9 cellular contexts compared by ENCODE assay signal in genomic region chr12:117580718-117581062, GRCh38.
DNase-seq lines count a peak whose midpoint lies in the region; ATAC-seq and TF ChIP-seq lines count a peak whose summit lies in the region.
"Had no signal": no experiment of that assay in that cellular context is flagged by ENCODE, and none has a peak within 500 bp of the region (broad histone marks: within the 10 kb centered on the region; RNA-seq: fewer than 3 reads in every experiment).

No MANE protein-coding gene starts in this region.

- peak overlapping the region in 6 of 11 experiments; percentile 11 to 41 (median 25); a peak in 8 of 22 replicates for H3K4me2 ChIP-seq in BLaER1 treated with 17β-estradiol and CSF1 and Interleukin-3, amounts not matched to agents 10 nM and 100 nM

- intact Hi-C loops in left colon (cut with DNase I, micrococcal nuclease), result no loop called here
- intact Hi-C loops in stomach (cut with DNase I; ENCODE audit: low total_unique reads), result no loop called here

- H3K4me1 Mint-ChIP-seq in HFFc6 (ENCODE audit: low read depth), result no peaks in the 10 kb centered on the region

- H3K9me3 Mint-ChIP-seq in HFFc6, result peaks cover 4% of the 10 kb centered on the region

- H3K9me3 ChIP-seq in BLaER1 treated with 17β-estradiol and CSF1 and Interleukin-3, amounts not matched to agents 10 nM and 100 nM (replicated peaks in 1 of 11), result peaks cover 0 to 9% (median 0%) of the 10 kb centered on the region in 11 experiments; a peak in 1 of 22 replicates
- H3K9me3 ChIP-seq in SJCRH30 (replicated peaks) (no peaks in the 10 kb centered on the region), stomach (no peaks in the 10 kb centered on the region)

- H3K4me1 ChIP-seq in BLaER1 treated with 17β-estradiol and CSF1 and Interleukin-3, amounts not matched to agents 10 nM and 100 nM, result peaks cover 0 to 9% (median 3%) of the 10 kb centered on the region in 10 experiments; a peak in 8 of 20 replicates
- no peaks in the 10 kb centered on the region for H3K4me1 ChIP-seq in SJCRH30
- peaks cover 0 to 16% (median 5%) of the 10 kb centered on the region in 4 donors for H3K4me1 ChIP-seq in stomach

- no peak overlapping the region for H3K9ac ChIP-seq in BLaER1 treated with 17β-estradiol and CSF1 and Interleukin-3, amounts not matched to agents 10 nM and 100 nM

- peak; percentile 83 to 87 for DNase-seq in SJCRH30
- DNase-seq in left colon, result peak; percentile 23 to 26
- no peak for DNase-seq in stomach
- DNase-seq in NCI-H1436 (lab: John Stamatoyannopoulos, UW), result no peak
- DNase-seq in cerebellar cortex (ENCODE audit: low spot score), result no peak
- no peak for DNase-seq in HFFc6

- no peak overlapping the region for H3K4me3 Mint-ChIP-seq in HFFc6
- H3K4me3 Mint-ChIP-seq: activated naive CD8-positive, alpha-beta T cell had no signal

- WGBS in stomach, 5 donors, result 13 to 21% (median 14%) methylated on average over 7 to 8 of the region's 8 CpGs

- peaks cover 2% of the 10 kb centered on the region; the same call in 1 of the 2 replicates for H3K27me3 Mint-ChIP-seq in HFFc6 (ENCODE audit: insufficient read depth)

- H3K27ac ChIP-seq in BLaER1 treated with 17β-estradiol and CSF1 and Interleukin-3, amounts not matched to agents 10 nM and 100 nM, result no peak overlapping the region
- H3K27ac ChIP-seq in SJCRH30 (no peak overlapping the region), stomach (no peak overlapping the region)

- no peak overlapping the region for H3K4me3 ChIP-seq in BLaER1 treated with 17β-estradiol and CSF1 and Interleukin-3, amounts not matched to agents 10 nM and 100 nM
- H3K4me3 ChIP-seq in SJCRH30 (no peak overlapping the region), stomach (no peak overlapping the region)

- H4K20me1 ChIP-seq in BLaER1 treated with 17β-estradiol and CSF1 and Interleukin-3, amounts not matched to agents 10 nM and 100 nM, result no peaks in the 10 kb centered on the region; a peak in 2 of 22 replicates

- H3K36me3 ChIP-seq in BLaER1 treated with 17β-estradiol and CSF1 and Interleukin-3, amounts not matched to agents 10 nM and 100 nM, result no peaks in the 10 kb centered on the region
- H3K36me3 ChIP-seq in SJCRH30 (no peaks in the 10 kb centered on the region), stomach (no peaks in the 10 kb centered on the region)

- H3K27me3 ChIP-seq in BLaER1 treated with 17β-estradiol and CSF1 and Interleukin-3, amounts not matched to agents 10 nM and 100 nM, result no peaks in the 10 kb centered on the region
- no peaks in the 10 kb centered on the region for H3K27me3 ChIP-seq in SJCRH30
- peaks cover 0 to 25% (median 4%) of the 10 kb centered on the region in 3 donors for H3K27me3 ChIP-seq in stomach

- no peak overlapping the region for H3K27ac Mint-ChIP-seq in HFFc6
- H3K27ac Mint-ChIP-seq: activated naive CD8-positive, alpha-beta T cell had no signal

- ATAC-seq in GM19438 (IDR thresholded peaks at IDR 0.05; ENCODE audit: low read depth, unreplicated experiment), result peak; percentile 64
- ATAC-seq in left colon, result peak; percentile 55

- H3K36me3 Mint-ChIP-seq in HFFc6 (ENCODE audit: low read depth), result no peaks in the 10 kb centered on the region
- H3K36me3 Mint-ChIP-seq: activated naive CD8-positive, alpha-beta T cell had no signal

- TF ChIP-seq EP300 in stomach (IDR thresholded peaks at IDR 0.05), result no peak

- no peak for TF ChIP-seq CTCF in stomach (IDR thresholded peaks at IDR 0.05)
- TF ChIP-seq CTCF in HFFc6 (IDR thresholded peaks at IDR 0.05), result no peak

- no peak for TF ChIP-seq POLR2A in stomach (IDR thresholded peaks at IDR 0.05)

Comparison
In these comparisons a context has a peak if more than half of its experiments do, and no peak if none do; other contexts are left out.
1. DNase-seq: peak in SJCRH30 (2 of 2) and left colon (2 of 2); none in stomach (single experiment), NCI-H1436 (single experiment), cerebellar cortex (single experiment) and HFFc6 (single experiment).